Comparison of ENCODE assay signal across 8 cellular contexts in genomic region chr4:39353478-39354177, GRCh38. TPM values are rescaled to one million over a fixed set of nuclear protein-coding genes. Genes with fewer than 3 reads are reported as not detected.
DNase-seq lines count a peak whose midpoint lies in the region; ATAC-seq and TF ChIP-seq lines count a peak whose summit lies in the region.

No MANE protein-coding gene starts in this region.

- ATAC-seq in GM19025 (IDR thresholded peaks at IDR 0.05; ENCODE audit: low read depth, unreplicated experiment) (peak; percentile 72), HG03108 (IDR thresholded peaks at IDR 0.05; ENCODE audit: unreplicated experiment) (peak; percentile 68)

- peaks cover 21% of the 10 kb centered on the region for H3K4me1 ChIP-seq in endocrine pancreas (ENCODE audit: control insufficient read depth, insufficient read depth, low read length)

- H3K9ac ChIP-seq in endocrine pancreas (ENCODE audit: control insufficient read depth, insufficient read depth, low read length) = no peak overlapping the region

- H3K36me3 ChIP-seq in endocrine pancreas (ENCODE audit: control insufficient read depth, insufficient read depth, low read length) = no peaks in the 10 kb centered on the region

- H3K9me3 ChIP-seq in endocrine pancreas (ENCODE audit: control insufficient read depth, low read length) = no peaks in the 10 kb centered on the region

- DNase-seq in AG10803 (ENCODE audit: low read depth) (peak; percentile 61), SIG-M5 treated with dmso at 0.1 percent for 504 hours (lab: John Stamatoyannopoulos, UW; ENCODE audit: unreplicated experiment) (peak; percentile 89), myocyte (ENCODE audit: low read depth) (peak; percentile 32), NCI-H1436 treated with DMSO at 0.1 percent for 48 hours (lab: John Stamatoyannopoulos, UW) (no peak)
- DNase-seq in stimulated activated naive CD4-positive, alpha-beta T cell treated with Interleukin-2 at 50 U/mL for 16 hours (lab: John Stamatoyannopoulos, UW) = no peak

- peak overlapping the region; percentile 51 for H3K4me3 ChIP-seq in AG10803 (ENCODE audit: low read length)
- H3K4me3 ChIP-seq in endocrine pancreas (ENCODE audit: control insufficient read depth, insufficient read depth, low read length) = peak overlapping the region; percentile 94

- no peaks in the 10 kb centered on the region for H3K27me3 ChIP-seq in endocrine pancreas (ENCODE audit: control insufficient read depth, insufficient read depth, low read length)

- TF ChIP-seq CTCF in AG10803 (conservative IDR thresholded peaks at IDR 0.05; ENCODE audit: low read length) = no peak

RNA-seq across cellular contexts. Expression of gene RFC1, which starts 12.5 kb away (rescaled TPM):
- total RNA-seq in myocyte = 36.4 and 51.4 TPM in 2 replicates
- 14.3 TPM for polyA plus RNA-seq in myocyte (2012)

RNA-seq across cellular contexts. Expression of gene KLB, which starts 53.1 kb away (rescaled TPM):
- not detected in 2 replicates for total RNA-seq in myocyte
- 0.06 TPM for polyA plus RNA-seq in myocyte (2012)

Comparison
In these comparisons a context has a peak if more than half of its experiments do, and no peak if none do; other contexts are left out.
1. DNase-seq: peak in AG10803 (single experiment), SIG-M5 treated with dmso at 0.1 percent for 504 hours (single experiment) and myocyte (single experiment); none in NCI-H1436 treated with DMSO at 0.1 percent for 48 hours (single experiment) and stimulated activated naive CD4-positive, alpha-beta T cell treated with Interleukin-2 at 50 U/mL for 16 hours (single experiment).